15 cellular contexts compared by ENCODE assay signal in the genomic region with DNA sequence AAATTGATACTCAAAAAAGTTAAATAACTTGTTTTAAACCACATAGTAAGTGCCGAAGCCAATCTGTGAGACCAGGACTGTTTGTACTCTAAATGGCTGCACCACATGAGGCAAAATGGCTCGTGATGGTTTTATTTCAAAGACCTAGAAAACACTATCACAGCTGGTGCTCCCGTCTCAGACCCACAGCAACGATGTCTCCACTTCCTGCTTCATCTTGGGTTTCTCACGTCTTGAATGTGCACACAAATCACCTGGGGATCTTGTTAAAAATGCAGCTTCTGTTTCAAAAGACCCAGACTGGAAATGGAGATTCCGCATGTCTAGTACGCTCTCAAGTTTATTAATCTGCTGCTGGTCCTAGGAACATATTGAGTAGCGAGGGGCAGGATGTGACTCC. TPM values are rescaled to one million over a fixed set of nuclear protein-coding genes. Genes with fewer than 3 reads are reported as not detected.
DNase-seq lines count a peak whose midpoint lies in the region; ATAC-seq, FAIRE-seq and TF ChIP-seq lines count a peak whose summit lies in the region.
"Had no signal": no experiment of that assay in that cellular context is flagged by ENCODE, and none has a peak within 500 bp of the region (broad histone marks: within the 10 kb centered on the region; RNA-seq: fewer than 3 reads in every experiment).

No MANE protein-coding gene starts in this region.

- no peak overlapping the region for H3K4me2 ChIP-seq in H9 (ENCODE audit: insufficient read depth, insufficient read length, low read length)

- WGBS in H9 (ENCODE audit: extremely low coverage, insufficient read length, low lambda C conversion rate): no CpG with 5 or more reads among the region's 8 CpGs
- 61 to 70% (median 64%) methylated on average over 8 of the region's 8 CpGs for WGBS in small intestine, 3 donors
- 46 to 50% methylated on average over 8 of the region's 8 CpGs for WGBS in tibial nerve, 2 donors
- 54 to 68% methylated on average over 8 of the region's 8 CpGs for WGBS in esophagus squamous epithelium, 2 donors

- no peaks in the 10 kb centered on the region for H3K36me3 Mint-ChIP-seq in H9 (ENCODE audit: insufficient read depth in 1 of 3, low read depth in 3 of 3)
- H3K36me3 Mint-ChIP-seq in T-helper 2 cell treated with Interferon-gamma antibody and Interleukin-4, amounts not matched to agents 5 μg/mL and 100 μg/mL, for 36 hours (ENCODE audit: low read depth): peaks cover 51% of the 10 kb centered on the region
- H3K36me3 Mint-ChIP-seq in activated naive CD4-positive, alpha-beta T cell treated with anti-CD3 and anti-CD28 coated beads, Interleukin-2, amount 50 U/mL, for 72 hours: peaks cover 42 to 60% of the 10 kb centered on the region in 2 donors
- H3K36me3 Mint-ChIP-seq: memory B cell had no signal

- H3K56ac ChIP-seq in H9 (ENCODE audit: insufficient read length, low read depth, low read length): no peak overlapping the region

- H3K27me3 ChIP-seq in H9 (ENCODE audit: insufficient read depth, low read length) (no peaks in the 10 kb centered on the region), small intestine (ENCODE audit: control insufficient read depth in 2 of 2, insufficient read depth in 2 of 2, low read length in 2 of 2) (peaks cover 0 to 2% of the 10 kb centered on the region in 2 donors), tibial nerve (peaks cover 0 to 7% of the 10 kb centered on the region in 2 donors), esophagus squamous epithelium (peaks cover 0 to 16% (median 0%) of the 10 kb centered on the region in 4 donors)

- no peak overlapping the region for H2BK12ac ChIP-seq in H9 (ENCODE audit: insufficient read length, low read depth, low read length)

- H3K9ac ChIP-seq in H9 (ENCODE audit: extremely low read depth, insufficient read length, low read length): no peak overlapping the region

- H3K27ac ChIP-seq in H9 (ENCODE audit: insufficient read length, low read depth, low read length) (no peak overlapping the region), small intestine (ENCODE audit: low read depth in 1 of 2, low read length in 1 of 2) (peak overlapping the region in 1 of 2 donors; percentile 69), tibial nerve (peak overlapping the region in 1 of 4 donors; percentile 56), esophagus squamous epithelium (peak overlapping the region in 1 of 4 donors; percentile 58)

- H4K20me1 ChIP-seq in H9 (ENCODE audit: control insufficient read depth, insufficient read depth, insufficient read length): no peaks in the 10 kb centered on the region

- H2BK15ac ChIP-seq in H9 (ENCODE audit: low read depth, low read length): no peak overlapping the region

- no peak overlapping the region for H3T11ph ChIP-seq in H9 (ENCODE audit: low read length)

- no peak overlapping the region for H2BK5ac ChIP-seq in H9 (ENCODE audit: insufficient read length, low read length)

- TF ChIP-seq POLR2A in tibial nerve (IDR thresholded peaks at IDR 0.05) (no peak), esophagus squamous epithelium (IDR thresholded peaks at IDR 0.05) (peak in 1 of 4 donors; percentile 13)

- peak in 1 of 2 donors; percentile 17 for ATAC-seq in activated naive CD4-positive, alpha-beta T cell treated with anti-CD3 and anti-CD28 coated beads, Interleukin-2, amount 50 U/mL, for 72 hours
- ATAC-seq in HG02763 (IDR thresholded peaks at IDR 0.05; ENCODE audit: unreplicated experiment): no peak

- no peak for DNase-seq in H9
- peak; percentile 28 for DNase-seq in T-helper 2 cell treated with Interferon-gamma antibody and Interleukin-4, amounts not matched to agents 5 μg/mL and 100 μg/mL, for 36 hours (ENCODE audit: low spot score)
- no peak for DNase-seq in activated naive CD4-positive, alpha-beta T cell treated with anti-CD3 and anti-CD28 coated beads, Interleukin-2, amount 50 U/mL, for 72 hours (ENCODE audit: low spot score in 2 of 2)
- DNase-seq in small intestine: peak; percentile 51
- no peak for DNase-seq in tibial nerve (ENCODE audit: low spot score in 2 of 2)
- no peak for DNase-seq in esophagus squamous epithelium (lab: John Stamatoyannopoulos, UW)
- DNase-seq: Caco-2; NCI-H1048; NCI-H2227 treated with DMSO at 0.1 percent for 48 hours; posterior cingulate gyrus; stimulated activated CD4-positive, alpha-beta T cell treated with anti-CD3 and anti-CD28 coated beads, Interleukin-4, amount 100 ng/mL, for 1 hour had no signal

- no peak for TF ChIP-seq CTCF in H9 (conservative IDR thresholded peaks at IDR 0.05)
- no peak for TF ChIP-seq CTCF in tibial nerve (IDR thresholded peaks at IDR 0.05)
- no peak for TF ChIP-seq CTCF in esophagus squamous epithelium (IDR thresholded peaks at IDR 0.05)

- FAIRE-seq in small intestine (lab: Jason Lieb, UNC): no peak

- no peak overlapping the region for H4K5ac ChIP-seq in H9 (ENCODE audit: insufficient read length, low read depth, low read length)

- no peak overlapping the region for H3K18ac ChIP-seq in H9 (ENCODE audit: insufficient read length, low read depth, low read length)

- H3K23ac ChIP-seq in H9 (ENCODE audit: insufficient read length, low read depth, low read length): no peak overlapping the region

- H3K4me1 ChIP-seq in H9 (ENCODE audit: insufficient read depth, low read length) (no peaks in the 10 kb centered on the region), small intestine (ENCODE audit: control insufficient read depth in 2 of 2, insufficient read depth in 1 of 2, low read depth in 1 of 2, low read length in 1 of 2) (no peaks in the 10 kb centered on the region), tibial nerve (no peaks in the 10 kb centered on the region), esophagus squamous epithelium (no peaks in the 10 kb centered on the region)

- H3K4me1 Mint-ChIP-seq in H9: peaks cover 3 to 4% of the 10 kb centered on the region in 2 experiments
- H3K4me1 Mint-ChIP-seq in T-helper 2 cell treated with Interferon-gamma antibody and Interleukin-4, amounts not matched to agents 5 μg/mL and 100 μg/mL, for 36 hours (ENCODE audit: low read depth): peaks cover 47% of the 10 kb centered on the region

- peaks cover 36% of the 10 kb centered on the region for H3K27me3 Mint-ChIP-seq in H9 (ENCODE audit: low read depth)
- H3K27me3 Mint-ChIP-seq in T-helper 2 cell treated with Interferon-gamma antibody and Interleukin-4, amounts not matched to agents 5 μg/mL and 100 μg/mL, for 36 hours (ENCODE audit: low read depth): no peaks in the 10 kb centered on the region

- no peak overlapping the region for H2BK20ac ChIP-seq in H9 (ENCODE audit: low read depth, low read length, poor library complexity, severe bottlenecking)

- H3K9me3 ChIP-seq in H9 (ENCODE audit: control insufficient read depth, low read depth, low read length) (no peaks in the 10 kb centered on the region), small intestine (ENCODE audit: control insufficient read depth, low read depth) (no peaks in the 10 kb centered on the region), tibial nerve (no peaks in the 10 kb centered on the region), esophagus squamous epithelium (no peaks in the 10 kb centered on the region)
- H3K9me3 ChIP-seq: Caco-2 had no signal

- no peaks in the 10 kb centered on the region for H3K36me3 ChIP-seq in small intestine (ENCODE audit: control insufficient read depth in 2 of 2, insufficient read depth in 2 of 2, low read length in 2 of 2)
- H3K36me3 ChIP-seq in tibial nerve: no peaks in the 10 kb centered on the region
- no peaks in the 10 kb centered on the region for H3K36me3 ChIP-seq in esophagus squamous epithelium

- intact Hi-C loops in esophagus squamous epithelium (cut with DNase I): loop anchor here (10.0 kb wide), 1 partner anchor 189 kb away; no protein-coding TSS in a partner anchor

- H3K79me2 ChIP-seq in H9 (ENCODE audit: insufficient read depth, low read length): no peaks in the 10 kb centered on the region

- H4K91ac ChIP-seq in H9 (ENCODE audit: insufficient read length, low read depth, low read length): no peak overlapping the region

- no peak overlapping the region for H4K8ac ChIP-seq in H9 (replicated peaks; ENCODE audit: insufficient read length, low read depth, low read length)

- peak overlapping the region; percentile 23 for H2AFZ ChIP-seq in H9 (ENCODE audit: low read length)

- H3K4me3 Mint-ChIP-seq in H9: no peak overlapping the region; a peak in 1 of 5 replicates
- H3K4me3 Mint-ChIP-seq in T-helper 2 cell treated with Interferon-gamma antibody and Interleukin-4, amounts not matched to agents 5 μg/mL and 100 μg/mL, for 36 hours: peak overlapping the region; percentile 99
- H3K4me3 Mint-ChIP-seq: memory B cell had no signal

- no peaks in the 10 kb centered on the region for H3K23me2 ChIP-seq in H9 (ENCODE audit: insufficient read length, low read depth, low read length, poor library complexity, severe bottlenecking)

- no peaks in the 10 kb centered on the region for H3K79me1 ChIP-seq in H9 (ENCODE audit: insufficient read depth, low read depth, low read length, poor library complexity, severe bottlenecking)

- H3K14ac ChIP-seq in H9 (ENCODE audit: insufficient read depth, low read length): no peak overlapping the region

- H2BK120ac ChIP-seq in H9 (ENCODE audit: low read depth, low read length, poor library complexity, severe bottlenecking): no peak overlapping the region

- H3K4me3 ChIP-seq in small intestine (ENCODE audit: low read depth in 1 of 2, low read length in 2 of 2) (peak overlapping the region in 1 of 2 donors; percentile 28), tibial nerve (no peak overlapping the region), esophagus squamous epithelium (peak overlapping the region in 1 of 4 donors; percentile 31)

- H3K4ac ChIP-seq in H9 (ENCODE audit: low read depth, low read length): no peak overlapping the region

- no peak for TF ChIP-seq EP300 in tibial nerve (IDR thresholded peaks at IDR 0.05)

- no peak overlapping the region; a peak in 1 of 7 replicates for H3K27ac Mint-ChIP-seq in H9
- peak overlapping the region; percentile 99 for H3K27ac Mint-ChIP-seq in T-helper 2 cell treated with Interferon-gamma antibody and Interleukin-4, amounts not matched to agents 5 μg/mL and 100 μg/mL, for 36 hours
- H3K27ac Mint-ChIP-seq in activated naive CD4-positive, alpha-beta T cell treated with anti-CD3 and anti-CD28 coated beads, Interleukin-2, amount 50 U/mL, for 72 hours: peak overlapping the region; percentile 97 to 100
- H3K27ac Mint-ChIP-seq: memory B cell had no signal

- no peaks in the 10 kb centered on the region for H3K9me3 Mint-ChIP-seq in H9
- H3K9me3 Mint-ChIP-seq in T-helper 2 cell treated with Interferon-gamma antibody and Interleukin-4, amounts not matched to agents 5 μg/mL and 100 μg/mL, for 36 hours: no peaks in the 10 kb centered on the region
- H3K9me3 Mint-ChIP-seq in activated naive CD4-positive, alpha-beta T cell treated with anti-CD3 and anti-CD28 coated beads, Interleukin-2, amount 50 U/mL, for 72 hours: no peaks in the 10 kb centered on the region
- H3K9me3 Mint-ChIP-seq: memory B cell had no signal

- no peak overlapping the region for H2AK5ac ChIP-seq in H9 (ENCODE audit: insufficient read length, low read length)

RNA-seq across cellular contexts. Expression of gene CD3E, which starts 1.2 kb away (rescaled TPM):
- total RNA-seq in H9 (2021) (not detected in 2 replicates), tibial nerve (1 to 10 TPM in 1 of 4 donors, under 1 TPM in 2, not detected in 1; 0.78 to 3.6 (median 0.90) TPM), esophagus squamous epithelium (1 to 10 TPM; 1.9 to 7.8 (median 3.1) TPM)
- 100 to 1,000 TPM; 371 to 455 TPM for total RNA-seq in activated naive CD4-positive, alpha-beta T cell treated with anti-CD3 and anti-CD28 coated beads, Interleukin-2, amount 50 U/mL, for 72 hours
- 10 to 100 TPM in 1 of 3 donors, 1 to 10 TPM in 2; 5.9 to 13.8 (median 6.9) TPM for polyA plus RNA-seq in small intestine
- total RNA-seq: chondrocyte, RPMI7951 had no signal

RNA-seq across cellular contexts. Expression of gene CD3D, which starts 36.8 kb away (rescaled TPM):
- total RNA-seq in H9 (2021): not detected in 2 replicates
- 100 to 1,000 TPM; 337 to 341 TPM for total RNA-seq in activated naive CD4-positive, alpha-beta T cell treated with anti-CD3 and anti-CD28 coated beads, Interleukin-2, amount 50 U/mL, for 72 hours
- 10 to 100 TPM in 1 of 3 donors, 1 to 10 TPM in 2; 5.4 to 14.6 (median 6.9) TPM for polyA plus RNA-seq in small intestine
- total RNA-seq in tibial nerve: 1 to 10 TPM in 1 of 4 donors, not detected in 3; 1.1 TPM
- 10 to 100 TPM in 1 of 4 donors, 1 to 10 TPM in 3; 5.7 to 11.8 (median 7.2) TPM for total RNA-seq in esophagus squamous epithelium
- total RNA-seq: Caco-2, chondrocyte, RPMI7951 had no signal

RNA-seq across cellular contexts. Expression of gene CD3G, which starts 38.4 kb away (rescaled TPM):
- total RNA-seq in H9 (2021) (not detected in 2 replicates), tibial nerve (1 to 10 TPM in 2 of 4 donors, under 1 TPM in 1, not detected in 1; 0.44 to 1.5 (median 1.4) TPM), esophagus squamous epithelium (1 to 10 TPM in 3 of 4 donors, under 1 TPM in 1; 0.85 to 4.0 (median 1.4) TPM)
- total RNA-seq in activated naive CD4-positive, alpha-beta T cell treated with anti-CD3 and anti-CD28 coated beads, Interleukin-2, amount 50 U/mL, for 72 hours: 100 to 1,000 TPM in 1 of 2 donors, 10 to 100 TPM in 1; 82.9 to 123 TPM
- polyA plus RNA-seq in small intestine: 1 to 10 TPM in 2 of 3 donors, under 1 TPM in 1; 0.45 to 7.3 (median 1.1) TPM
- total RNA-seq: chondrocyte, RPMI7951 had no signal

RNA-seq across cellular contexts. Expression of gene MPZL2, which starts 41.6 kb away (rescaled TPM):
- total RNA-seq in H9 (2021) (0.26 and 0.55 TPM in 2 replicates), tibial nerve (10 to 100 TPM in 3 of 4 donors, 1 to 10 TPM in 1; 6.7 to 53.7 (median 27.0) TPM), esophagus squamous epithelium (100 to 1,000 TPM; 249 to 491 (median 352) TPM)
- total RNA-seq in activated naive CD4-positive, alpha-beta T cell treated with anti-CD3 and anti-CD28 coated beads, Interleukin-2, amount 50 U/mL, for 72 hours: 10 to 100 TPM; 39.4 to 64.1 TPM
- 10 to 100 TPM in 1 of 3 donors, 1 to 10 TPM in 2; 1.6 to 27.5 (median 3.1) TPM for polyA plus RNA-seq in small intestine
- total RNA-seq: chondrocyte had no signal

RNA-seq across cellular contexts. Expression of gene MPZL3, which starts 53.6 kb away (rescaled TPM):
- total RNA-seq in H9 (2021): 2.1 and 2.6 TPM in 2 replicates
- 10 to 100 TPM; 35.0 to 93.0 TPM for total RNA-seq in activated naive CD4-positive, alpha-beta T cell treated with anti-CD3 and anti-CD28 coated beads, Interleukin-2, amount 50 U/mL, for 72 hours
- 1 to 10 TPM; 3.0 to 4.0 (median 3.9) TPM for polyA plus RNA-seq in small intestine
- total RNA-seq in tibial nerve: 1 to 10 TPM in 3 of 4 donors, under 1 TPM in 1; 0.87 to 3.1 (median 1.9) TPM
- total RNA-seq in esophagus squamous epithelium: 10 to 100 TPM; 17.4 to 44.4 (median 32.4) TPM

Comparison
In these comparisons a context has a peak if more than half of its experiments do, and no peak if none do; other contexts are left out.
1. DNase-seq: peak in T-helper 2 cell treated with Interferon-gamma antibody and Interleukin-4, amounts not matched to agents 5 μg/mL and 100 μg/mL, for 36 hours (single experiment) and small intestine (single experiment); none in H9 (single experiment), activated naive CD4-positive, alpha-beta T cell treated with anti-CD3 and anti-CD28 coated beads, Interleukin-2, amount 50 U/mL, for 72 hours (0 of 2), tibial nerve (0 of 2) and esophagus squamous epithelium (single experiment).
2. H3K27ac Mint-ChIP-seq: peak in T-helper 2 cell treated with Interferon-gamma antibody and Interleukin-4, amounts not matched to agents 5 μg/mL and 100 μg/mL, for 36 hours (single experiment) and activated naive CD4-positive, alpha-beta T cell treated with anti-CD3 and anti-CD28 coated beads, Interleukin-2, amount 50 U/mL, for 72 hours (2 of 2); none in H9 (0 of 3).
3. RNA of gene CD3E, which starts 1.2 kb away (total RNA-seq): 371 to 455 TPM in activated naive CD4-positive, alpha-beta T cell treated with anti-CD3 and anti-CD28 coated beads, Interleukin-2, amount 50 U/mL, for 72 hours; 1.9 to 7.8 TPM in esophagus squamous epithelium, 0.78 to 3.6 TPM in tibial nerve and not detected in H9; every median in the first group is over 10 times any median in the second.
4. RNA of gene CD3D, which starts 36.8 kb away (total RNA-seq): 337 to 341 TPM in activated naive CD4-positive, alpha-beta T cell treated with anti-CD3 and anti-CD28 coated beads, Interleukin-2, amount 50 U/mL, for 72 hours; 5.7 to 11.8 TPM in esophagus squamous epithelium, 1.1 TPM in tibial nerve and not detected in H9; every median in the first group is over 10 times any median in the second.
5. RNA of gene CD3G, which starts 38.4 kb away (total RNA-seq): 82.9 to 123 TPM in activated naive CD4-positive, alpha-beta T cell treated with anti-CD3 and anti-CD28 coated beads, Interleukin-2, amount 50 U/mL, for 72 hours; 0.85 to 4.0 TPM in esophagus squamous epithelium, 0.44 to 1.5 TPM in tibial nerve and not detected in H9; every median in the first group is over 10 times any median in the second.